ENCODE assay signal across 11 cellular contexts in genomic region chr12:124321556-124322270, GRCh38. TPM values are rescaled to one million over a fixed set of nuclear protein-coding genes. Genes with fewer than 3 reads are reported as not detected.
DNase-seq lines count a peak whose midpoint lies in the region; ATAC-seq and TF ChIP-seq lines count a peak whose summit lies in the region.
"Had no signal": no experiment of that assay in that cellular context is flagged by ENCODE, and none has a peak within 500 bp of the region (broad histone marks: within the 10 kb centered on the region; RNA-seq: fewer than 3 reads in every experiment).

No MANE protein-coding gene starts in this region.

- CTCF ChIA-PET in IMR-90 (lab: Yijun Ruan, JAX), result interaction anchor here (1.1 kb wide), 1 partner anchor 289 kb away, joined by 3 read pairs; no protein-coding TSS in a partner anchor

- no peak overlapping the region for H3K9ac ChIP-seq in IMR-90 (ENCODE audit: low read depth, low read length)
- H3K9ac ChIP-seq: parathyroid adenoma had no signal

- no peak overlapping the region for H3K23ac ChIP-seq in IMR-90 (ENCODE audit: low read depth, low read length)

- H3K14ac ChIP-seq in IMR-90 (replicated peaks; ENCODE audit: low read depth, low read length), result no peak overlapping the region; the same call in 1 of the 2 replicates

- H4K8ac ChIP-seq in IMR-90 (ENCODE audit: low read depth in 2 of 2, low read length in 2 of 2), result no peak overlapping the region

- no peak for TF ChIP-seq CTCF in heart left ventricle (IDR thresholded peaks at IDR 0.05)
- TF ChIP-seq CTCF in left ventricle myocardium inferior (IDR thresholded peaks at IDR 0.05; ENCODE audit: borderline replicate concordance), result no peak
- TF ChIP-seq CTCF in IMR-90 (conservative IDR thresholded peaks at IDR 0.05; ENCODE audit: low read depth, low read length), result no peak
- TF ChIP-seq CTCF in foreskin fibroblast (IDR thresholded peaks at IDR 0.05; ENCODE audit: low read depth, low read length), result no peak
- TF ChIP-seq CTCF in upper lobe of right lung (IDR thresholded peaks at IDR 0.05), result no peak

- intact Hi-C loops in heart left ventricle (cut with DNase I), result loop anchor here (2.0 to 10.0 kb wide), 9 partner anchors 264 to 453 kb away; no protein-coding TSS in a partner anchor
- intact Hi-C loops in left ventricle myocardium inferior (cut with micrococcal nuclease), result loop anchor here (5.0 kb wide), 1 partner anchor 264 kb away; no protein-coding TSS in a partner anchor
- intact Hi-C loops in IMR-90 (cut with micrococcal nuclease), result loop anchor here (1.0 to 5.0 kb wide), 2 partner anchors 269 to 285 kb away; no protein-coding TSS in a partner anchor
- intact Hi-C loops in upper lobe of right lung (cut with DNase I), result loop anchor here (10.0 kb wide), 1 partner anchor 277 kb away; no protein-coding TSS in a partner anchor

- H3K4ac ChIP-seq in IMR-90 (ENCODE audit: low read depth, low read length), result no peak overlapping the region

- H3K36me3 ChIP-seq in heart left ventricle, result peaks cover 6 to 34% (median 33%) of the 10 kb centered on the region in 9 donors
- peaks cover 39% of the 10 kb centered on the region for H3K36me3 ChIP-seq in left ventricle myocardium inferior
- H3K36me3 ChIP-seq in IMR-90 (ENCODE audit: control insufficient read depth, insufficient read depth, low read length), result peaks cover 32% of the 10 kb centered on the region
- H3K36me3 ChIP-seq in upper lobe of right lung, result peaks cover 33% of the 10 kb centered on the region

- H3K4me2 ChIP-seq in IMR-90 (ENCODE audit: low read depth, low read length), result no peak overlapping the region

- no peak overlapping the region for H2BK15ac ChIP-seq in IMR-90 (ENCODE audit: low read depth, low read length)

- H3K18ac ChIP-seq in IMR-90 (ENCODE audit: low read depth, low read length), result no peak overlapping the region

- peaks cover 26% of the 10 kb centered on the region for H4K20me1 ChIP-seq in IMR-90 (ENCODE audit: insufficient read depth, low read length)

- no peak overlapping the region for H4K91ac ChIP-seq in IMR-90 (ENCODE audit: insufficient read depth, low read depth, low read length)

- no peak overlapping the region for H2BK120ac ChIP-seq in IMR-90 (ENCODE audit: low read depth, low read length)

- TF ChIP-seq POLR2A in heart left ventricle (IDR thresholded peaks at IDR 0.05) (no peak), IMR-90 (IDR thresholded peaks at IDR 0.05; ENCODE audit: low read depth, low read length) (no peak)

- no peak overlapping the region for H3K56ac ChIP-seq in IMR-90 (ENCODE audit: extremely low read depth, insufficient read depth, low read length)

- H2BK20ac ChIP-seq in IMR-90 (ENCODE audit: low read depth, low read length), result no peak overlapping the region

- H3K4me3 ChIP-seq in heart left ventricle (no peak overlapping the region), left ventricle myocardium inferior (no peak overlapping the region), IMR-90 (ENCODE audit: insufficient read depth, low read depth, low read length) (no peak overlapping the region), foreskin fibroblast (ENCODE audit: low read depth in 1 of 2, low read length in 2 of 2) (no peak overlapping the region), upper lobe of right lung (no peak overlapping the region)

- no peak for TF ChIP-seq RAD21 in IMR-90 (IDR thresholded peaks at IDR 0.05; ENCODE audit: low read length)

- WGBS in heart left ventricle, 4 donors, result 69 to 82% (median 78%) methylated on average over 4 to 7 of the region's 7 CpGs
- WGBS in IMR-90 (ENCODE audit: extremely low coverage in 2 of 2, insufficient read length in 1 of 2), 2 experiments, result no CpG with 5 or more reads among the region's 7 CpGs

- dilution Hi-C loops in IMR-90 (cut with HindIII; ENCODE audit: low sequenced_read_pairs, unreplicated experiment), result no loop called here

- POLR2A ChIA-PET in IMR-90 (lab: Charles Lee; ENCODE audit: unreplicated experiment), result no interaction called here

- H3K27me3 ChIP-seq in heart left ventricle (no peaks in the 10 kb centered on the region), left ventricle myocardium inferior (ENCODE audit: low read depth) (no peaks in the 10 kb centered on the region), IMR-90 (ENCODE audit: control insufficient read depth, insufficient read depth, low read length) (peaks cover 16% of the 10 kb centered on the region; the same call in 1 of the 2 replicates), upper lobe of right lung (no peaks in the 10 kb centered on the region)

- no peaks in the 10 kb centered on the region for H3K79me1 ChIP-seq in IMR-90 (ENCODE audit: low read depth in 1 of 2, low read length in 2 of 2)

- H2AFZ ChIP-seq in IMR-90 (replicated peaks; ENCODE audit: low read length, poor library complexity), result no peak overlapping the region
- H2AFZ ChIP-seq: parathyroid adenoma had no signal

- no peak overlapping the region for H4K5ac ChIP-seq in IMR-90 (ENCODE audit: low read depth, low read length)

- peaks cover 0 to 24% (median 11%) of the 10 kb centered on the region in 12 donors for H3K9me3 ChIP-seq in heart left ventricle
- H3K9me3 ChIP-seq in left ventricle myocardium inferior (replicated peaks), result peaks cover 29% of the 10 kb centered on the region
- peaks cover 15% of the 10 kb centered on the region for H3K9me3 ChIP-seq in IMR-90 (ENCODE audit: control insufficient read depth, insufficient read depth, low read length)
- peaks cover 10% of the 10 kb centered on the region for H3K9me3 ChIP-seq in upper lobe of right lung

- H3K27ac ChIP-seq in heart left ventricle, result no peak overlapping the region
- H3K27ac ChIP-seq in left ventricle myocardium inferior (replicated peaks), result no peak overlapping the region
- H3K27ac ChIP-seq in IMR-90 (ENCODE audit: insufficient read depth, low read length), result no peak overlapping the region
- no peak overlapping the region for H3K27ac ChIP-seq in upper lobe of right lung
- H3K27ac ChIP-seq: parathyroid adenoma had no signal

- no peak overlapping the region for H2BK5ac ChIP-seq in IMR-90 (ENCODE audit: low read depth, low read length, poor library complexity, severe bottlenecking)

- peaks cover 0 to 10% (median 1%) of the 10 kb centered on the region in 12 donors for H3K4me1 ChIP-seq in heart left ventricle
- peaks cover 10% of the 10 kb centered on the region for H3K4me1 ChIP-seq in left ventricle myocardium inferior
- no peaks in the 10 kb centered on the region for H3K4me1 ChIP-seq in IMR-90 (ENCODE audit: control insufficient read depth, insufficient read depth, low read length)
- no peaks in the 10 kb centered on the region for H3K4me1 ChIP-seq in upper lobe of right lung
- H3K4me1 ChIP-seq: parathyroid adenoma had no signal

- in situ Hi-C loops in IMR-90 (cut with MboI; ENCODE audit: low sequenced_read_pairs), result no loop called here

- H3K9me1 ChIP-seq in IMR-90 (ENCODE audit: insufficient read depth, low read length), result peaks cover 4% of the 10 kb centered on the region; the same call in 1 of the 2 replicates

- no TSS peak for BruUV-seq in IMR-90 (replicated peaks; lab: Mats Ljungman, UMichigan)

- H2AK5ac ChIP-seq in IMR-90 (ENCODE audit: low read depth, low read length), result no peak overlapping the region

- DNase-seq in heart left ventricle (no peak), left ventricle myocardium inferior (no peak), IMR-90 (peak; percentile 19), foreskin fibroblast (peak; percentile 23 to 44), upper lobe of right lung (no peak), retina (no peak), Ammon's horn (ENCODE audit: low spot score) (no peak)
- DNase-seq in activated effector memory CD4-positive, alpha-beta T cell treated with anti-CD3 and anti-CD28 coated beads, Interleukin-2, amount 50 U/mL, for 16 hours, result no peak
- DNase-seq: cerebellar nuclear complex, NCI-H2081 treated with DMSO at 0.1 percent for 48 hours had no signal

- ATAC-seq in heart left ventricle (peak; percentile 8 to 25 (median 10)), IMR-90 (ENCODE audit: low read depth) (peak; percentile 9), upper lobe of right lung (peak; percentile 1)

- peak overlapping the region; percentile 72 for H2AK9ac ChIP-seq in IMR-90 (replicated peaks; ENCODE audit: low read depth, low read length, poor library complexity)

TF ChIP-seq in IMR-90, 13 proteins besides CTCF, POLR2A, EP300 and RAD21 (continues in another document):
- no peak for TF ChIP-seq RFX5 (IDR thresholded peaks at IDR 0.05; ENCODE audit: low read depth, low read length)
- TF ChIP-seq USF2 (IDR thresholded peaks at IDR 0.05; ENCODE audit: low read depth, low read length), result no peak
- no peak for TF ChIP-seq RCOR1 (IDR thresholded peaks at IDR 0.05; ENCODE audit: insufficient replicate concordance, low read length)
- TF ChIP-seq CHD1 (IDR thresholded peaks at IDR 0.05; ENCODE audit: low read depth, low read length), result no peak
- no peak for TF ChIP-seq ELK1 (IDR thresholded peaks at IDR 0.05; ENCODE audit: borderline replicate concordance, low read depth, low read length)
- no peak for TF ChIP-seq SMC3 (IDR thresholded peaks at IDR 0.05; ENCODE audit: low read depth, low read length)
- TF ChIP-seq MXI1 (IDR thresholded peaks at IDR 0.05; ENCODE audit: borderline replicate concordance, low read depth, low read length), result no peak
- TF ChIP-seq BHLHE40 (IDR thresholded peaks at IDR 0.05; ENCODE audit: low read depth, low read length), result no peak
- TF ChIP-seq MAFK (IDR thresholded peaks at IDR 0.05; ENCODE audit: low read depth, low read length), result no peak

RNA-seq across cellular contexts. Expression of gene RFLNA, which starts 26.8 kb away (rescaled TPM):
- under 1 TPM in 4 of 9 donors, not detected in 5; 0.17 to 0.63 (median 0.27) TPM for total RNA-seq in heart left ventricle
- under 1 TPM; 0.06 to 0.11 TPM for polyA plus RNA-seq in heart left ventricle
- total RNA-seq in left ventricle myocardium inferior, result 0.27 TPM
- total RNA-seq in IMR-90 (2012; rRNA removed), result not detected in 2 replicates
- not detected in 2 replicates for polyA plus RNA-seq in IMR-90 (2012; rRNA removed)
- polyA plus RNA-seq in IMR-90 (2012; cell fraction: cytosol; rRNA removed), result not detected in 2 replicates
- not detected in 2 replicates for polyA plus RNA-seq in IMR-90 (2012; cell fraction: nucleus; rRNA removed; ENCODE audit: low replicate concordance)
- total RNA-seq in upper lobe of right lung, result 1.0 TPM

Comparison
In these comparisons a context has a peak if more than half of its experiments do, and no peak if none do; other contexts are left out.
1. DNase-seq: peak in IMR-90 (single experiment) and foreskin fibroblast (2 of 2); none in heart left ventricle (0 of 5), left ventricle myocardium inferior (single experiment), upper lobe of right lung (single experiment), retina (single experiment), activated effector memory CD4-positive, alpha-beta T cell treated with anti-CD3 and anti-CD28 coated beads, Interleukin-2, amount 50 U/mL, for 16 hours (single experiment) and Ammon's horn (single experiment).
2. Peak in every context shown above with its lines, with median percentiles within 50 percentile points of each other: ATAC-seq.